8 cellular contexts compared by ENCODE assay signal in the genomic region with DNA sequence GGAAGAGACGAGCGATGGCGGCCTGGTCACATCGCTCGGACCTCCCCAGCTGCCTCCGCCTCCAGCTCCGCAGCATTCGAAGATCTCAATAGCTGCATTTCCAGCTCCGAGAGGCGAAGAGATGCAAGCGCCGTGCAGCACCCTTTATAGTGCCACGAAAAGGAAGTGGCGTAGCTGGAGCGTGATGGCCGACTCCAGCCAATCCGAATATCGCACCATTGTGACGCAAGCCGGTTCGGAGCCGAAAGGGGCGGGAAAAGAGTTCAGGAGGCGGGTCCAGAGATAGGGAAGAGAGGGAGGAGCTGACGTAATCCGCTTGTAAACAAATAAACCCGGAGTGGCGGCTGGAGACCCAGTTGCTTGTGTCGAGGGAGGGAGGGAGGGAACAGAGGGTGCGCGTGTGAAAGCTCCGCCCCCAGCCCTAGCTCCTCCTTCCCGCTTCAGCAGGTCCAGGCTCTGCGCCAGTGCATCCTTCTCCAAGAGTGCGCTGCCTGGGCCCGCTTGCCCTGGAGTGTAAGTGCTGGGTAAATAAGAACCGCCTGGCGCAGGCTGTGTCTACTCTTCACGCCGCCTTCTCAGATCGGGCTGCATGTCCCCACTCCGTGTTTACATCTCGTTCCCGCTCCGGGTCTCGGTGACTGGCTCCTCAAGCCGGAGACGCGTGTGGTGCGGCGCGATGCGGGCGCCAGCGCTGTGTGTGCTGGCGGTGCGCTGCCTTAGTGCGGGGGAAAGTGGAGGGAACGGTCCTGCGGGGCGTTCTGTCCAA. TPM values are rescaled to one million over a fixed set of nuclear protein-coding genes. Genes with fewer than 3 reads are reported as not detected.
DNase-seq lines count a peak whose midpoint lies in the region; ATAC-seq and TF ChIP-seq lines count a peak whose summit lies in the region.

BTG1 (minus strand) TSS at position 116 of the 766 bp plus-strand sequence. CDS start 311 bp downstream, outside the sequence.

- H2AFZ ChIP-seq in SU-DHL-6 (ENCODE audit: low read depth, low read length, severe bottlenecking), result peak within 1 kb of the TSS; percentile 84
- peak within 1 kb of the TSS; percentile 98 for H2AFZ ChIP-seq in osteoblast (ENCODE audit: low read length)

- ATAC-seq in HG02678 (IDR thresholded peaks at IDR 0.05; ENCODE audit: unreplicated experiment) (peak; percentile 75), thoracic aorta (ENCODE audit: insufficient number of reproducible peaks, low FRiP score, low read depth) (peak; percentile 95)
- ATAC-seq in activated naive CD8-positive, alpha-beta T cell treated with anti-CD3 and anti-CD28 coated beads, Interleukin-2, amount 10 ng/mL, durations not matched to agents 7 days and 5 days (ENCODE audit: low read depth), result peak; percentile 77

- POLR2A ChIA-PET in activated naive CD8-positive, alpha-beta T cell treated with anti-CD3 and anti-CD28 coated beads, Interleukin-2, amount 10 ng/mL, durations not matched to agents 7 days and 5 days (lab: Charles Lee), result interaction anchor here (0.5 to 7.1 kb wide), 87 partner anchors 10 to 783 kb away, joined by 3 to 311 read pairs (median 5); partner anchors contain the start of gene EEA1

- H3K79me2 ChIP-seq in SU-DHL-6 (ENCODE audit: insufficient read depth, low read length) (peaks cover 51% of the 10 kb centered on the region), osteoblast (ENCODE audit: insufficient read depth, low read length) (peaks cover 47% of the 10 kb centered on the region)

- peak within 1 kb of the TSS; percentile 99 for H3K27ac Mint-ChIP-seq in activated naive CD8-positive, alpha-beta T cell treated with anti-CD3 and anti-CD28 coated beads, Interleukin-2, amount 10 ng/mL, durations not matched to agents 7 days and 5 days
- H3K27ac Mint-ChIP-seq in glutamatergic neuron (ENCODE audit: unreplicated experiment), result peak within 1 kb of the TSS; percentile 100

- no peaks in the 10 kb centered on the region for H3K27me3 Mint-ChIP-seq in activated naive CD8-positive, alpha-beta T cell treated with anti-CD3 and anti-CD28 coated beads, Interleukin-2, amount 10 ng/mL, durations not matched to agents 7 days and 5 days
- peaks cover 15% of the 10 kb centered on the region for H3K27me3 Mint-ChIP-seq in glutamatergic neuron (ENCODE audit: unreplicated experiment)

- H3K27ac ChIP-seq in SU-DHL-6 (ENCODE audit: low read depth, low read length) (peak within 1 kb of the TSS; percentile 72), osteoblast (ENCODE audit: low read depth, low read length) (peak within 1 kb of the TSS; percentile 86), thoracic aorta (peak within 1 kb of the TSS; percentile 91 to 99)

- peak within 1 kb of the TSS; percentile 88 for H3K4me3 Mint-ChIP-seq in activated naive CD8-positive, alpha-beta T cell treated with anti-CD3 and anti-CD28 coated beads, Interleukin-2, amount 10 ng/mL, durations not matched to agents 7 days and 5 days
- H3K4me3 Mint-ChIP-seq in glutamatergic neuron (ENCODE audit: unreplicated experiment), result peak within 1 kb of the TSS; percentile 96

- TF ChIP-seq CTCF in SU-DHL-6 (IDR thresholded peaks at IDR 0.05; ENCODE audit: insufficient read depth, low read length, poor library complexity, severe bottlenecking), result no peak
- no peak for TF ChIP-seq CTCF in glutamatergic neuron (IDR thresholded peaks at IDR 0.05; ENCODE audit: partially characterized antibody, unreplicated experiment)
- no peak for TF ChIP-seq CTCF in osteoblast (IDR thresholded peaks at IDR 0.05; ENCODE audit: extremely low read depth, low read depth, low read length)
- peak; percentile 10 for TF ChIP-seq CTCF in thoracic aorta (IDR thresholded peaks at IDR 0.05)

- DNase-seq in NCI-H128 (lab: John Stamatoyannopoulos, UW; ENCODE audit: unreplicated experiment) (peak; percentile 100), glutamatergic neuron (peak; percentile 98), osteoblast (ENCODE audit: insufficient read length, low spot score, missing footprints) (peak; percentile 99), thoracic aorta (ENCODE audit: low spot score) (peak; percentile 98)
- DNase-seq in activated naive CD8-positive, alpha-beta T cell treated with anti-CD3 and anti-CD28 coated beads, Interleukin-2, amount 10 ng/mL, durations not matched to agents 7 days and 5 days, result peak; percentile 95

- no peaks in the 10 kb centered on the region for H3K9me3 Mint-ChIP-seq in activated naive CD8-positive, alpha-beta T cell treated with anti-CD3 and anti-CD28 coated beads, Interleukin-2, amount 10 ng/mL, durations not matched to agents 7 days and 5 days
- peaks cover 24% of the 10 kb centered on the region for H3K9me3 Mint-ChIP-seq in glutamatergic neuron (ENCODE audit: unreplicated experiment)

- H3K27me3 ChIP-seq in SU-DHL-6 (ENCODE audit: low read length), result no peaks in the 10 kb centered on the region
- no peaks in the 10 kb centered on the region for H3K27me3 ChIP-seq in osteoblast (ENCODE audit: insufficient read depth, low read length)
- H3K27me3 ChIP-seq in thoracic aorta (replicated peaks; ENCODE audit: insufficient read depth), result no peaks in the 10 kb centered on the region

- H3K9ac ChIP-seq in SU-DHL-6 (ENCODE audit: low read length), result peak within 1 kb of the TSS; percentile 86

- H3K4me1 ChIP-seq in osteoblast (ENCODE audit: insufficient read depth, low read length) (peaks cover 20% of the 10 kb centered on the region), thoracic aorta (ENCODE audit: control insufficient read depth in 1 of 2, low read depth in 2 of 2) (peaks cover 5 to 8% of the 10 kb centered on the region in 2 donors)

- H3K36me3 Mint-ChIP-seq in activated naive CD8-positive, alpha-beta T cell treated with anti-CD3 and anti-CD28 coated beads, Interleukin-2, amount 10 ng/mL, durations not matched to agents 7 days and 5 days, result peaks cover 61% of the 10 kb centered on the region
- no peaks in the 10 kb centered on the region for H3K36me3 Mint-ChIP-seq in glutamatergic neuron (ENCODE audit: unreplicated experiment)

- no peaks in the 10 kb centered on the region for H3K9me3 ChIP-seq in SU-DHL-6 (ENCODE audit: insufficient read depth, low read length)
- no peaks in the 10 kb centered on the region for H3K9me3 ChIP-seq in osteoblast (ENCODE audit: low read depth, low read length)
- H3K9me3 ChIP-seq in thoracic aorta, result no peaks in the 10 kb centered on the region

- H3K36me3 ChIP-seq in SU-DHL-6 (ENCODE audit: low read length), result peaks cover 21% of the 10 kb centered on the region
- peaks cover 23% of the 10 kb centered on the region for H3K36me3 ChIP-seq in osteoblast (ENCODE audit: insufficient read depth, low read length)
- peaks cover 6% of the 10 kb centered on the region for H3K36me3 ChIP-seq in thoracic aorta

- TF ChIP-seq POLR2A in GM10847 (IDR thresholded peaks at IDR 0.05; ENCODE audit: extremely low read depth, insufficient read length), result peak; percentile 99

- no peaks in the 10 kb centered on the region for H3K9me2 ChIP-seq in SU-DHL-6 (replicated peaks; ENCODE audit: insufficient read depth, low read length)

- peaks cover 27% of the 10 kb centered on the region for H3K4me1 Mint-ChIP-seq in activated naive CD8-positive, alpha-beta T cell treated with anti-CD3 and anti-CD28 coated beads, Interleukin-2, amount 10 ng/mL, durations not matched to agents 7 days and 5 days
- peaks cover 13% of the 10 kb centered on the region for H3K4me1 Mint-ChIP-seq in glutamatergic neuron (ENCODE audit: low read depth, unreplicated experiment)

- peak within 1 kb of the TSS; percentile 90 for H3K4me3 ChIP-seq in SU-DHL-6 (ENCODE audit: insufficient read depth, low read length, poor library complexity, severe bottlenecking)
- peak within 1 kb of the TSS; percentile 94 for H3K4me3 ChIP-seq in osteoblast (ENCODE audit: insufficient read depth, low read length)
- peak within 1 kb of the TSS; percentile 97 for H3K4me3 ChIP-seq in thoracic aorta

- peaks cover 30% of the 10 kb centered on the region for H3F3A ChIP-seq in SU-DHL-6 (ENCODE audit: insufficient read depth)

- H4K20me1 ChIP-seq in SU-DHL-6 (ENCODE audit: low read depth, low read length) (peaks cover 27% of the 10 kb centered on the region), osteoblast (ENCODE audit: insufficient read depth, low read length) (peaks cover 15% of the 10 kb centered on the region)

- peak within 1 kb of the TSS; percentile 95 for H3K4me2 ChIP-seq in SU-DHL-6 (ENCODE audit: low read depth, low read length, poor library complexity, severe bottlenecking)
- H3K4me2 ChIP-seq in osteoblast (ENCODE audit: insufficient read depth, low read length), result peak within 1 kb of the TSS; percentile 85

RNA-seq across cellular contexts. Expression of gene BTG1, which starts in this region (rescaled TPM):
- 100 to 1,000 TPM; 249 to 255 TPM for total RNA-seq in activated naive CD8-positive, alpha-beta T cell treated with anti-CD3 and anti-CD28 coated beads, Interleukin-2, amount 10 ng/mL, durations not matched to agents 7 days and 5 days
- 72.2 TPM for total RNA-seq in glutamatergic neuron (ENCODE audit: unreplicated experiment)
- total RNA-seq in osteoblast, result 23.6 and 25.0 TPM in 2 replicates
- 10 to 100 TPM; 31.7 to 53.3 TPM for total RNA-seq in thoracic aorta

Comparison
In these comparisons a context has a peak if more than half of its experiments do, and no peak if none do; other contexts are left out.
1. Peak in every context shown above with its lines: DNase-seq, ATAC-seq, H3K4me3 ChIP-seq and H3K27ac ChIP-seq.